ENCODE assay signal across 8 cellular contexts in genomic region chr14:36647827-36648753, GRCh38. TPM values are rescaled to one million over a fixed set of nuclear protein-coding genes. Genes with fewer than 3 reads are reported as not detected.
DNase-seq lines count a peak whose midpoint lies in the region; ATAC-seq, FAIRE-seq and TF ChIP-seq lines count a peak whose summit lies in the region.

No MANE protein-coding gene starts in this region.

- no peak for TF ChIP-seq CTCF in activated CD8-positive, alpha-beta T cell treated with anti-CD3 and anti-CD28 coated beads for 36 hours (IDR thresholded peaks at IDR 0.05)
- peak; percentile 45 for TF ChIP-seq CTCF in fibroblast of the aortic adventitia (IDR thresholded peaks at IDR 0.05; ENCODE audit: insufficient read depth, low read length)

- H3K4me1 Mint-ChIP-seq in activated CD8-positive, alpha-beta T cell treated with anti-CD3 and anti-CD28 coated beads, Interleukin-2, amount 10 ng/mL, durations not matched to agents 7 days and 5 days (ENCODE audit: low read depth) = peaks cover 3% of the 10 kb centered on the region
- no peaks in the 10 kb centered on the region for H3K4me1 Mint-ChIP-seq in activated CD8-positive, alpha-beta T cell treated with anti-CD3 and anti-CD28 coated beads for 36 hours (ENCODE audit: low read depth)
- peaks cover 9% of the 10 kb centered on the region for H3K4me1 Mint-ChIP-seq in activated T-cell treated with anti-CD3 and anti-CD28 coated beads, Interleukin-2, amount 50 U/mL, for 72 hours (ENCODE audit: low read depth)

- peak overlapping the region; percentile 75 for H3K9ac ChIP-seq in NT2/D1 (ENCODE audit: insufficient read length, low read depth)

- no peak for FAIRE-seq in frontal cortex (lab: Jason Lieb, UNC)

- peak overlapping the region; percentile 30 for H3K27ac Mint-ChIP-seq in activated CD8-positive, alpha-beta T cell treated with anti-CD3 and anti-CD28 coated beads, Interleukin-2, amount 10 ng/mL, durations not matched to agents 7 days and 5 days
- no peak overlapping the region for H3K27ac Mint-ChIP-seq in activated CD8-positive, alpha-beta T cell treated with anti-CD3 and anti-CD28 coated beads for 36 hours
- H3K27ac Mint-ChIP-seq in activated T-cell treated with anti-CD3 and anti-CD28 coated beads, Interleukin-2, amount 50 U/mL, for 72 hours = no peak overlapping the region

- CTCF ChIA-PET in activated CD8-positive, alpha-beta T cell treated with anti-CD3 and anti-CD28 coated beads, Interleukin-2, amount 10 ng/mL, durations not matched to agents 7 days and 5 days (lab: Charles Lee) = interaction anchor here (1.6 to 2.5 kb wide), 2 partner anchors 21 to 294 kb away, joined by 3 to 9 read pairs; no protein-coding TSS in a partner anchor
- CTCF ChIA-PET in activated CD8-positive, alpha-beta T cell treated with anti-CD3 and anti-CD28 coated beads for 36 hours (lab: Charles Lee) = interaction anchor here (0.9 to 1.5 kb wide), 4 partner anchors 8 to 294 kb away, joined by 3 to 5 read pairs (median 4); no protein-coding TSS in a partner anchor

- no peak overlapping the region for H3K4me3 Mint-ChIP-seq in activated CD8-positive, alpha-beta T cell treated with anti-CD3 and anti-CD28 coated beads, Interleukin-2, amount 10 ng/mL, durations not matched to agents 7 days and 5 days
- no peak overlapping the region for H3K4me3 Mint-ChIP-seq in activated CD8-positive, alpha-beta T cell treated with anti-CD3 and anti-CD28 coated beads for 36 hours
- H3K4me3 Mint-ChIP-seq in activated T-cell treated with anti-CD3 and anti-CD28 coated beads, Interleukin-2, amount 50 U/mL, for 72 hours = peak overlapping the region in 1 of 2 donors; percentile 19

- no peaks in the 10 kb centered on the region for H3K36me3 ChIP-seq in NT2/D1 (ENCODE audit: insufficient read depth, insufficient read length, low read length)

- no peak for ATAC-seq in activated CD8-positive, alpha-beta T cell treated with anti-CD3 and anti-CD28 coated beads, Interleukin-2, amount 10 ng/mL, durations not matched to agents 7 days and 5 days
- no peak for ATAC-seq in activated CD8-positive, alpha-beta T cell treated with anti-CD3 and anti-CD28 coated beads for 36 hours
- no peak for ATAC-seq in HG03520 (IDR thresholded peaks at IDR 0.05; ENCODE audit: unreplicated experiment)
- ATAC-seq in activated T-cell treated with anti-CD3 and anti-CD28 coated beads, Interleukin-2, amount 50 U/mL, for 72 hours (replicated peaks in 1 of 2) = no peak

- intact Hi-C loops in activated CD8-positive, alpha-beta T cell treated with anti-CD3 and anti-CD28 coated beads for 36 hours (cut with micrococcal nuclease) = no loop called here

- no peaks in the 10 kb centered on the region for H3K4me1 ChIP-seq in NT2/D1 (ENCODE audit: insufficient read depth, insufficient read length)

- peaks cover 51% of the 10 kb centered on the region for H3K27me3 Mint-ChIP-seq in activated CD8-positive, alpha-beta T cell treated with anti-CD3 and anti-CD28 coated beads, Interleukin-2, amount 10 ng/mL, durations not matched to agents 7 days and 5 days (ENCODE audit: low read depth)
- H3K27me3 Mint-ChIP-seq in activated CD8-positive, alpha-beta T cell treated with anti-CD3 and anti-CD28 coated beads for 36 hours = peaks cover 54% of the 10 kb centered on the region
- peaks cover 67% of the 10 kb centered on the region for H3K27me3 Mint-ChIP-seq in activated T-cell treated with anti-CD3 and anti-CD28 coated beads, Interleukin-2, amount 50 U/mL, for 72 hours (ENCODE audit: low read depth)

- POLR2A ChIA-PET in activated CD8-positive, alpha-beta T cell treated with anti-CD3 and anti-CD28 coated beads, Interleukin-2, amount 10 ng/mL, durations not matched to agents 7 days and 5 days (lab: Charles Lee) = no interaction called here
- POLR2A ChIA-PET in activated CD8-positive, alpha-beta T cell treated with anti-CD3 and anti-CD28 coated beads for 36 hours (lab: Charles Lee) = no interaction called here

- no peaks in the 10 kb centered on the region for H3K9me3 ChIP-seq in NT2/D1 (ENCODE audit: insufficient read depth, low read length)

- no peak for DNase-seq in activated CD8-positive, alpha-beta T cell treated with anti-CD3 and anti-CD28 coated beads, Interleukin-2, amount 10 ng/mL, durations not matched to agents 7 days and 5 days
- no peak for DNase-seq in activated CD8-positive, alpha-beta T cell treated with anti-CD3 and anti-CD28 coated beads for 36 hours
- DNase-seq in NT2/D1 (ENCODE audit: low read depth, low spot score) (no peak), fibroblast of the aortic adventitia (ENCODE audit: low read depth) (peak; percentile 26), renal cortical epithelial cell (ENCODE audit: low read depth) (peak; percentile 10), frontal cortex (ENCODE audit: low spot score in 2 of 2) (no peak)
- no peak for DNase-seq in activated T-cell treated with anti-CD3 and anti-CD28 coated beads, Interleukin-2, amount 50 U/mL, for 72 hours

- H3K4me3 ChIP-seq in NT2/D1 (ENCODE audit: insufficient read length, low read depth) (peak overlapping the region; percentile 57), fibroblast of the aortic adventitia (ENCODE audit: low read depth, low read length) (peak overlapping the region; percentile 44)

- H3K27me3 ChIP-seq in NT2/D1 (ENCODE audit: insufficient read depth, insufficient read length) = peaks cover 87% of the 10 kb centered on the region

- peaks cover 3% of the 10 kb centered on the region for H3K36me3 Mint-ChIP-seq in activated CD8-positive, alpha-beta T cell treated with anti-CD3 and anti-CD28 coated beads, Interleukin-2, amount 10 ng/mL, durations not matched to agents 7 days and 5 days (ENCODE audit: low read depth)
- H3K36me3 Mint-ChIP-seq in activated CD8-positive, alpha-beta T cell treated with anti-CD3 and anti-CD28 coated beads for 36 hours (ENCODE audit: low read depth) = no peaks in the 10 kb centered on the region
- peaks cover 2% of the 10 kb centered on the region in 2 donors for H3K36me3 Mint-ChIP-seq in activated T-cell treated with anti-CD3 and anti-CD28 coated beads, Interleukin-2, amount 50 U/mL, for 72 hours (ENCODE audit: insufficient read depth in 2 of 2)

- H3K9me3 Mint-ChIP-seq in activated CD8-positive, alpha-beta T cell treated with anti-CD3 and anti-CD28 coated beads, Interleukin-2, amount 10 ng/mL, durations not matched to agents 7 days and 5 days (ENCODE audit: insufficient read depth) = no peaks in the 10 kb centered on the region
- no peaks in the 10 kb centered on the region for H3K9me3 Mint-ChIP-seq in activated CD8-positive, alpha-beta T cell treated with anti-CD3 and anti-CD28 coated beads for 36 hours
- H3K9me3 Mint-ChIP-seq in activated T-cell treated with anti-CD3 and anti-CD28 coated beads, Interleukin-2, amount 50 U/mL, for 72 hours = no peaks in the 10 kb centered on the region

RNA-seq across cellular contexts. Expression of gene PAX9, which starts 13.6 kb away (rescaled TPM):
- not detected for total RNA-seq in activated CD8-positive, alpha-beta T cell treated with anti-CD3 and anti-CD28 coated beads, Interleukin-2, amount 10 ng/mL, durations not matched to agents 7 days and 5 days
- not detected for total RNA-seq in activated CD8-positive, alpha-beta T cell treated with anti-CD3 and anti-CD28 coated beads for 36 hours
- total RNA-seq in fibroblast of the aortic adventitia (ENCODE audit: low replicate concordance) (0.18 TPM in 1 of 2 replicates, not detected in the other), renal cortical epithelial cell (under 0.01 TPM in 1 of 2 replicates, not detected in the other), frontal cortex (not detected)
- total RNA-seq in activated T-cell treated with anti-CD3 and anti-CD28 coated beads, Interleukin-2, amount 50 U/mL, for 72 hours = under 1 TPM in 1 of 2 donors, not detected in 1; 0.23 TPM

Comparison
In these comparisons a context has a peak if more than half of its experiments do, and no peak if none do; other contexts are left out.
1. DNase-seq: peak in fibroblast of the aortic adventitia (single experiment) and renal cortical epithelial cell (single experiment); none in activated CD8-positive, alpha-beta T cell treated with anti-CD3 and anti-CD28 coated beads, Interleukin-2, amount 10 ng/mL, durations not matched to agents 7 days and 5 days (single experiment), activated CD8-positive, alpha-beta T cell treated with anti-CD3 and anti-CD28 coated beads for 36 hours (single experiment), NT2/D1 (single experiment), activated T-cell treated with anti-CD3 and anti-CD28 coated beads, Interleukin-2, amount 50 U/mL, for 72 hours (0 of 2) and frontal cortex (0 of 2).